In the genomic region with DNA sequence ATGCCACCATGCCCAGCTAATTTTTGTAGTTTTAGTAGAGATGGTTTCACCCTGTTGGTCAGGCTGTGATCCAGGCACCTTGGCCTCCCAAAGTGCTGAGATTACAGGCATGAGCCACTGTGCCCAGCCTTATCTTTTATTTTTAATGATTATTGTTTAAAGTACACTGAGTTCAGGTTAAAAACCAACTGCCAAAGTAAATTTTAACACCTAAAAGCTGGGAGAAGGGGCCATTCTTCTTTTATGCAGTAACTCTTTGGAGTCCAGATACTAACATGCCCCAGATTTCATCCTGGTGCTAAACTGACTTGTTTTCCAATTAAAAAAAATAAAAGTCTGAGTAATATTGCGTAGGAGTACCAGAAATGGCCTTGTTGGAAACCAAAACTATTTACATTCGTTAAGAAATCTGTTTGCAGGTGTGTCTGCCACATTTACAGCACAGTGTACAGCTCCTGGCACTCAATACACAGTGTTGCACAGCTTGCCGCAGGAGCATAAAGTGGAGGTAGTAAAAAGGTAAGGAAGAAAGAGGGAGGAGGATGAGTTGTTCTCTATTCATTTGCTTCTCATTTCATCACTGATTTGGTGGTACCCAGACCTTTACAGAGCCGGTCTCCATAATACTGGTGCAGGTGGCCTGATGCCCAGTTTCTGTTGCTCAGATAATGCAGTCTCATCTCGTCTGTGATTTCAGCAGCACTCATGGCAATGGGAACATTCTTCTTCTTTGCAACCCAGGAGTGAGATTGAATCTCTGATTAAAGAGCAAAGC, we compare ENCODE assay signal across 7 cellular contexts.
"Had no signal": no experiment of that assay in that cellular context is flagged by ENCODE, and none has a peak within 500 bp of the region (broad histone marks: within the 10 kb centered on the region; RNA-seq: fewer than 3 reads in every experiment).

No MANE protein-coding gene starts in this region.

- H3K27ac ChIP-seq: ovary, right atrium auricular region had no signal

- H3K9me3 ChIP-seq: ovary, right atrium auricular region had no signal

- DNase-seq: activated naive CD4-positive, alpha-beta T cell treated with anti-CD3 and anti-CD28 coated beads, Interleukin-2, amount 50 U/mL, for 16 hours; cerebellar nuclear complex; endodermal cell; ovary; trophoblast cell had no signal

- H3K4me1 ChIP-seq: right atrium auricular region had no signal

- H3K4me3 ChIP-seq: ovary, right atrium auricular region, smooth muscle cell had no signal

- H3K4me2 ChIP-seq: smooth muscle cell had no signal

- H3K27me3 ChIP-seq: right atrium auricular region had no signal

- H3K36me3 ChIP-seq: ovary, right atrium auricular region had no signal
